Comparison of ENCODE assay signal across 26 cellular contexts in genomic region chr11:93903989-93904388, GRCh38. TPM values are rescaled to one million over a fixed set of nuclear protein-coding genes. Genes with fewer than 3 reads are reported as not detected.
DNase-seq lines count a peak whose midpoint lies in the region; ATAC-seq, FAIRE-seq and TF ChIP-seq lines count a peak whose summit lies in the region.
"Had no signal": no experiment of that assay in that cellular context is flagged by ENCODE, and none has a peak within 500 bp of the region (broad histone marks: within the 10 kb centered on the region; RNA-seq: fewer than 3 reads in every experiment).

No MANE protein-coding gene starts in this region.

- CTCF ChIA-PET in HepG2 (lab: Yijun Ruan, JAX; ENCODE audit: low intra/inter-chr PET ratio, low total read pairs): no interaction called here

- TF ChIP-seq EP300 in HepG2 (IDR thresholded peaks at IDR 0.05; ENCODE audit: low read depth in 2 of 2, low read length in 2 of 2) (no peak), HepG2 (CRISPR knock-in tag; IDR thresholded peaks at IDR 0.05; ENCODE audit: borderline replicate concordance) (no peak)

- in situ Hi-C loops in HepG2 (cut with HindIII; ENCODE audit: extremely low pct_ligation_motif_present, low pct_unique_long_range_greater_than_20kb): no loop called here

- no peak overlapping the region for H3K9ac ChIP-seq in HepG2 (ENCODE audit: insufficient read depth, low read depth, low read length)

- no peaks in the 10 kb centered on the region for H4K20me1 ChIP-seq in HepG2 (ENCODE audit: insufficient read depth, low read length)

- DNase-seq in HepG2 (ENCODE audit: low spot score) (no peak), right lobe of liver (no peak), NCI-H69 (lab: John Stamatoyannopoulos, UW) (peak; percentile 87), epithelial cell of esophagus (ENCODE audit: low read depth) (peak; percentile 22)
- DNase-seq in activated T-helper 1 cell treated with anti-CD3 and anti-CD28 coated beads, Interleukin-12 subunit alpha, Interleukin-12 subunit beta, Interleukin-2, Interleukin-4 antibody, amounts not matched to agents 30 ng/mL and 10 ng/mL and 1 ng/mL, durations not matched to agents 14 hours and 24 hours and 36 hours (ENCODE audit: low spot score): no peak
- DNase-seq in stimulated activated naive B cell treated with anti-CD40 and anti-IgM and Interleukin-4, amounts not matched to agents 10 μg/mL and 1 μg/mL and 100 μg/mL, for 72 hours: no peak
- DNase-seq: activated CD4-positive, alpha-beta T cell treated with anti-CD3 and anti-CD28 coated beads, Interleukin-2, amount 50 U/mL, for 48 hours; activated naive CD4-positive, alpha-beta T cell treated with anti-CD3 and anti-CD28 coated beads for 36 hours; anterior cingulate cortex; CD8-positive, alpha-beta memory T cell; effector memory CD4-positive, alpha-beta T cell; EL; glutamatergic neuron; Karpas-422; NCI-H1092 treated with DMSO at 0.1 percent for 48 hours; NCI-H446; OCI-M1; retina; stimulated activated CD8-positive, alpha-beta memory T cell treated with anti-CD3 and anti-CD28 coated beads, Interleukin-4, amount 100 ng/mL, for 48 hours; T-helper 17 cell had no signal

- TF ChIP-seq RAD21 in HepG2 (CRISPR knock-in tag; IDR thresholded peaks at IDR 0.05): no peak

- no peak overlapping the region for H2AFZ ChIP-seq in HepG2 (ENCODE audit: low read length)

- H3K27me3 ChIP-seq in HepG2 (ENCODE audit: control insufficient read depth in 1 of 2, insufficient read depth in 2 of 2, low read length in 2 of 2) (no peaks in the 10 kb centered on the region; a peak in 1 of 5 replicates), right lobe of liver (no peaks in the 10 kb centered on the region)
- H3K27me3 ChIP-seq: suprapubic skin had no signal

- H3K36me3 Mint-ChIP-seq in activated T-helper 1 cell treated with anti-CD3 and anti-CD28 coated beads, Interleukin-12 subunit alpha, Interleukin-12 subunit beta, Interleukin-2, Interleukin-4 antibody, amounts not matched to agents 30 ng/mL and 10 ng/mL and 1 ng/mL, durations not matched to agents 14 hours and 24 hours and 36 hours (ENCODE audit: low read depth): no peaks in the 10 kb centered on the region
- no peaks in the 10 kb centered on the region for H3K36me3 Mint-ChIP-seq in stimulated activated naive B cell treated with anti-CD40 and anti-IgM and Interleukin-4, amounts not matched to agents 10 μg/mL and 1 μg/mL and 100 μg/mL, for 72 hours

- no peaks in the 10 kb centered on the region for H3K4me1 Mint-ChIP-seq in activated T-helper 1 cell treated with anti-CD3 and anti-CD28 coated beads, Interleukin-12 subunit alpha, Interleukin-12 subunit beta, Interleukin-2, Interleukin-4 antibody, amounts not matched to agents 30 ng/mL and 10 ng/mL and 1 ng/mL, durations not matched to agents 14 hours and 24 hours and 36 hours (ENCODE audit: low read depth)
- H3K4me1 Mint-ChIP-seq in stimulated activated naive B cell treated with anti-CD40 and anti-IgM and Interleukin-4, amounts not matched to agents 10 μg/mL and 1 μg/mL and 100 μg/mL, for 72 hours: no peaks in the 10 kb centered on the region
- H3K4me1 Mint-ChIP-seq: CD8-positive, alpha-beta memory T cell had no signal

- intact Hi-C loops in HepG2 (cut with micrococcal nuclease; ENCODE audit: unreplicated experiment): no loop called here
- intact Hi-C loops in right lobe of liver (cut with DNase I): no loop called here
- intact Hi-C loops in activated T-helper 1 cell treated with anti-CD3 and anti-CD28 coated beads, Interleukin-12 subunit alpha, Interleukin-12 subunit beta, Interleukin-2, Interleukin-4 antibody, amounts not matched to agents 30 ng/mL and 10 ng/mL and 1 ng/mL, durations not matched to agents 14 hours and 24 hours and 36 hours (cut with micrococcal nuclease): no loop called here

- no peaks in the 10 kb centered on the region for H3K9me3 Mint-ChIP-seq in activated T-helper 1 cell treated with anti-CD3 and anti-CD28 coated beads, Interleukin-12 subunit alpha, Interleukin-12 subunit beta, Interleukin-2, Interleukin-4 antibody, amounts not matched to agents 30 ng/mL and 10 ng/mL and 1 ng/mL, durations not matched to agents 14 hours and 24 hours and 36 hours
- peaks cover 2 to 4% of the 10 kb centered on the region in 2 donors for H3K9me3 Mint-ChIP-seq in stimulated activated naive B cell treated with anti-CD40 and anti-IgM and Interleukin-4, amounts not matched to agents 10 μg/mL and 1 μg/mL and 100 μg/mL, for 72 hours
- H3K9me3 Mint-ChIP-seq: activated naive CD4-positive, alpha-beta T cell treated with anti-CD3 and anti-CD28 coated beads for 36 hours; CD8-positive, alpha-beta memory T cell had no signal

- FAIRE-seq in HepG2 (lab: Jason Lieb, UNC): no peak
- FAIRE-seq: GM18507 had no signal

- H3K79me2 ChIP-seq in HepG2 (ENCODE audit: insufficient read depth, low read length): no peaks in the 10 kb centered on the region

- ATAC-seq in HepG2 (peak; percentile 49; the same call in 2 of the 3 replicates), right lobe of liver (no peak), HG03469 (IDR thresholded peaks at IDR 0.05; ENCODE audit: unreplicated experiment) (no peak)
- no peak for ATAC-seq in stimulated activated naive B cell treated with anti-CD40 and anti-IgM and Interleukin-4, amounts not matched to agents 10 μg/mL and 1 μg/mL and 100 μg/mL, for 72 hours (replicated peaks)
- ATAC-seq: T-helper 17 cell had no signal

- peaks cover 5% of the 10 kb centered on the region for H3K27me3 Mint-ChIP-seq in activated T-helper 1 cell treated with anti-CD3 and anti-CD28 coated beads, Interleukin-12 subunit alpha, Interleukin-12 subunit beta, Interleukin-2, Interleukin-4 antibody, amounts not matched to agents 30 ng/mL and 10 ng/mL and 1 ng/mL, durations not matched to agents 14 hours and 24 hours and 36 hours (ENCODE audit: insufficient read depth)
- peaks cover 7 to 19% of the 10 kb centered on the region in 2 donors for H3K27me3 Mint-ChIP-seq in stimulated activated naive B cell treated with anti-CD40 and anti-IgM and Interleukin-4, amounts not matched to agents 10 μg/mL and 1 μg/mL and 100 μg/mL, for 72 hours

- H3K27ac ChIP-seq in HepG2 (ENCODE audit: extremely low read length, insufficient read depth, low read length): no peak overlapping the region
- H3K27ac ChIP-seq in right lobe of liver: no peak overlapping the region
- H3K27ac ChIP-seq: suprapubic skin, VCaP had no signal

- TF ChIP-seq CTCF in HepG2 (CRISPR knock-in tag; IDR thresholded peaks at IDR 0.05) (peak; percentile 31), right lobe of liver (IDR thresholded peaks at IDR 0.05) (no peak), epithelial cell of esophagus (IDR thresholded peaks at IDR 0.05; ENCODE audit: insufficient read depth, low read depth, low read length, missing control alignments) (peak; percentile 27)

- TF ChIP-seq POLR2A in HepG2 (IDR thresholded peaks at IDR 0.05; ENCODE audit: insufficient read depth in 1 of 2, low read depth in 2 of 2, low read length in 2 of 2) (no peak), right lobe of liver (IDR thresholded peaks at IDR 0.05) (no peak)

- H3K27ac Mint-ChIP-seq in activated T-helper 1 cell treated with anti-CD3 and anti-CD28 coated beads, Interleukin-12 subunit alpha, Interleukin-12 subunit beta, Interleukin-2, Interleukin-4 antibody, amounts not matched to agents 30 ng/mL and 10 ng/mL and 1 ng/mL, durations not matched to agents 14 hours and 24 hours and 36 hours: no peak overlapping the region
- no peak overlapping the region for H3K27ac Mint-ChIP-seq in stimulated activated naive B cell treated with anti-CD40 and anti-IgM and Interleukin-4, amounts not matched to agents 10 μg/mL and 1 μg/mL and 100 μg/mL, for 72 hours
- H3K27ac Mint-ChIP-seq: activated naive CD4-positive, alpha-beta T cell treated with anti-CD3 and anti-CD28 coated beads for 36 hours; CD8-positive, alpha-beta memory T cell; T-helper 17 cell had no signal

- POLR2A ChIA-PET in HepG2 (lab: Yijun Ruan, JAX): no interaction called here

- H3K4me1 ChIP-seq in HepG2 (ENCODE audit: insufficient read depth, low read length): no peaks in the 10 kb centered on the region; the same call in 1 of the 2 replicates
- no peaks in the 10 kb centered on the region for H3K4me1 ChIP-seq in right lobe of liver
- H3K4me1 ChIP-seq: suprapubic skin had no signal

- H3K4me2 ChIP-seq in HepG2 (ENCODE audit: low read depth, low read length): no peak overlapping the region

- H3K4me3 Mint-ChIP-seq in activated T-helper 1 cell treated with anti-CD3 and anti-CD28 coated beads, Interleukin-12 subunit alpha, Interleukin-12 subunit beta, Interleukin-2, Interleukin-4 antibody, amounts not matched to agents 30 ng/mL and 10 ng/mL and 1 ng/mL, durations not matched to agents 14 hours and 24 hours and 36 hours: no peak overlapping the region
- H3K4me3 Mint-ChIP-seq in stimulated activated naive B cell treated with anti-CD40 and anti-IgM and Interleukin-4, amounts not matched to agents 10 μg/mL and 1 μg/mL and 100 μg/mL, for 72 hours: no peak overlapping the region
- H3K4me3 Mint-ChIP-seq: activated naive CD4-positive, alpha-beta T cell treated with anti-CD3 and anti-CD28 coated beads for 36 hours; CD8-positive, alpha-beta memory T cell; T-helper 17 cell had no signal

- H3K36me3 ChIP-seq in HepG2 (replicated peaks in 1 of 2; ENCODE audit: control insufficient read depth in 1 of 2, insufficient read depth in 2 of 2, low read length in 2 of 2) (no peaks in the 10 kb centered on the region), right lobe of liver (no peaks in the 10 kb centered on the region)
- H3K36me3 ChIP-seq: suprapubic skin had no signal

- H3K4me3 ChIP-seq in HepG2 (replicated peaks in 1 of 3; ENCODE audit: insufficient read depth in 1 of 3, low read depth in 2 of 3, low read length in 3 of 3) (no peak overlapping the region), right lobe of liver (no peak overlapping the region), epithelial cell of esophagus (ENCODE audit: low read length) (no peak overlapping the region)
- H3K4me3 ChIP-seq: suprapubic skin had no signal

- no TSS peak for BruUV-seq in HepG2 (replicated peaks; lab: Mats Ljungman, UMichigan)

- WGBS in HepG2 (ENCODE audit: low lambda C conversion rate): 17% methylated on average over 2 of the region's 6 CpGs
- WGBS in right lobe of liver (ENCODE audit: insufficient coverage, low coverage, low lambda C conversion rate, missing lambda C conversion rate): 47% methylated on average over 5 of the region's 6 CpGs

- H3K9me3 ChIP-seq in HepG2 (ENCODE audit: low read length) (no peaks in the 10 kb centered on the region), right lobe of liver (no peaks in the 10 kb centered on the region)
- H3K9me3 ChIP-seq: suprapubic skin had no signal

RNA-seq across cellular contexts. Expression of gene VSTM5, which starts 53.6 kb away (rescaled TPM):
- total RNA-seq in HepG2 (2016; rRNA removed; fragmentation: Illumina TruSeq; extraction: Trizol) (not detected in 2 replicates), right lobe of liver (not detected)
- not detected in 2 replicates for total RNA-seq in HepG2 (2016; cell fraction: cytosol; rRNA removed; fragmentation: Illumina TruSeq; extraction: Trizol; ENCODE audit: low read depth)
- total RNA-seq in HepG2 (2016; cell fraction: insoluble cytoplasmic fraction; rRNA removed; fragmentation: Illumina TruSeq; extraction: Trizol): not detected in 2 replicates
- not detected in 2 replicates for total RNA-seq in HepG2 (2016; cell fraction: membrane; rRNA removed; fragmentation: Illumina TruSeq; extraction: Trizol)
- not detected in 2 replicates for total RNA-seq in HepG2 (2016; cell fraction: nucleus; rRNA removed; fragmentation: Illumina TruSeq; extraction: Trizol)
- 0.03 TPM in 1 of 2 replicates, not detected in the other for polyA plus RNA-seq in HepG2 (2011; rRNA removed)
- polyA plus RNA-seq in HepG2 (2011; cell fraction: cytosol; rRNA removed): 0.08 TPM in 1 of 2 replicates, not detected in the other
- polyA plus RNA-seq in HepG2 (2011; cell fraction: nucleus; rRNA removed): 0.05 TPM in 1 of 2 replicates, not detected in the other
- 0.05 and 0.11 TPM in 2 replicates for polyA plus RNA-seq in HepG2 (2012)
- polyA plus RNA-seq in HepG2 (2016; cell fraction: cytosol; fragmentation: Illumina TruSeq; extraction: Trizol; ENCODE audit: low read depth): not detected in 2 replicates
- polyA plus RNA-seq in HepG2 (2016; cell fraction: insoluble cytoplasmic fraction; fragmentation: Illumina TruSeq; extraction: Trizol; ENCODE audit: low read depth): not detected in 2 replicates
- polyA plus RNA-seq in HepG2 (2016; cell fraction: membrane; fragmentation: Illumina TruSeq; extraction: Trizol; ENCODE audit: low read depth): not detected in 2 replicates
- polyA plus RNA-seq in HepG2 (2016; cell fraction: nucleus; fragmentation: Illumina TruSeq; extraction: Trizol; ENCODE audit: insufficient read depth, low read depth): not detected in 2 replicates
- polyA minus RNA-seq in HepG2 (2011; rRNA and poly(A)+ RNA removed; ENCODE audit: low replicate concordance): not detected in 2 replicates
- not detected in 2 replicates for polyA minus RNA-seq in HepG2 (2011; cell fraction: cytosol; rRNA and poly(A)+ RNA removed)
- 0.26 and 0.99 TPM in 2 replicates for polyA minus RNA-seq in HepG2 (2011; cell fraction: nucleus; rRNA and poly(A)+ RNA removed)
- total RNA-seq in activated T-helper 1 cell treated with anti-CD3 and anti-CD28 coated beads, Interleukin-12 subunit alpha, Interleukin-12 subunit beta, Interleukin-2, Interleukin-4 antibody, amounts not matched to agents 30 ng/mL and 10 ng/mL and 1 ng/mL, durations not matched to agents 14 hours and 24 hours and 36 hours: not detected in 2 replicates
- total RNA-seq: activated naive CD4-positive, alpha-beta T cell treated with anti-CD3 and anti-CD28 coated beads for 36 hours; CD8-positive, alpha-beta memory T cell; chondrocyte; HT-29; T-helper 17 cell had no signal
- polyA plus RNA-seq: CD8-positive, alpha-beta memory T cell had no signal

Comparison
In these comparisons a context has a peak if more than half of its experiments do, and no peak if none do; other contexts are left out.
1. CTCF ChIP-seq: peak in HepG2 (single experiment) and epithelial cell of esophagus (single experiment); none in right lobe of liver (0 of 4).
2. DNase-seq: peak in NCI-H69 (single experiment) and epithelial cell of esophagus (single experiment); none in HepG2 (single experiment), right lobe of liver (0 of 3), activated T-helper 1 cell treated with anti-CD3 and anti-CD28 coated beads, Interleukin-12 subunit alpha, Interleukin-12 subunit beta, Interleukin-2, Interleukin-4 antibody, amounts not matched to agents 30 ng/mL and 10 ng/mL and 1 ng/mL, durations not matched to agents 14 hours and 24 hours and 36 hours (single experiment) and stimulated activated naive B cell treated with anti-CD40 and anti-IgM and Interleukin-4, amounts not matched to agents 10 μg/mL and 1 μg/mL and 100 μg/mL, for 72 hours (single experiment).